Comparison of ENCODE assay signal across 1 cellular context in genomic region chr9:38576181-38576580, GRCh38. TPM values are rescaled to one million over a fixed set of nuclear protein-coding genes. Genes with fewer than 3 reads are reported as not detected.
"Had no signal": no experiment of that assay in that cellular context is flagged by ENCODE, and none has a peak within 500 bp of the region (broad histone marks: within the 10 kb centered on the region; RNA-seq: fewer than 3 reads in every experiment).

No MANE protein-coding gene starts in this region.

RNA-seq across cellular contexts. Expression of gene ANKRD18A, which starts 44.2 kb away (rescaled TPM):
- total RNA-seq: smooth muscle cell had no signal
- polyA plus RNA-seq: smooth muscle cell had no signal
